Comparison of ENCODE assay signal across 1 cellular context in genomic region chr22:19608114-19608494, GRCh38.
TF ChIP-seq lines count a peak whose summit lies in the region.

No MANE protein-coding gene starts in this region.

TF ChIP-seq in K562, 482 proteins besides CTCF, POLR2A, EP300 and RAD21 (continued from another document):
- peak; percentile 0; the same call in 1 of the 2 replicates for TF ChIP-seq CBFB (CRISPR knock-in tag; IDR thresholded peaks at IDR 0.05)
- TF ChIP-seq ZNF12 (CRISPR knock-in tag; IDR thresholded peaks at IDR 0.05) = peak; percentile 16; the same call in 1 of the 2 replicates
- peak; percentile 67; the same call in 1 of the 2 replicates for TF ChIP-seq ZNF511 (CRISPR knock-in tag; IDR thresholded peaks at IDR 0.05)
TF ChIP-seq in K562: peak in this region for 6.
